Comparison of ENCODE assay signal across 1 cellular context in genomic region chr20:2133318-2134183, GRCh38.
TF ChIP-seq lines count a peak whose summit lies in the region.

No MANE protein-coding gene starts in this region.

TF ChIP-seq in H1, 55 proteins besides CTCF, POLR2A, EP300 and RAD21 (continued from another document):
- no peak for TF ChIP-seq CBX5 (IDR thresholded peaks at IDR 0.05; ENCODE audit: low read depth, low read length)
- no peak for TF ChIP-seq RNF2 (IDR thresholded peaks at IDR 0.05; ENCODE audit: borderline replicate concordance, low read depth, low read length, missing control alignments, poor library complexity, severe bottlenecking)
- TF ChIP-seq SP4 (IDR thresholded peaks at IDR 0.05; ENCODE audit: low read length): no peak
- TF ChIP-seq NRF1 (IDR thresholded peaks at IDR 0.05; ENCODE audit: low read depth, low read length): no peak
- TF ChIP-seq EGR1 (IDR thresholded peaks at IDR 0.05; ENCODE audit: borderline replicate concordance, low read depth, low read length): no peak
- TF ChIP-seq SP1 (IDR thresholded peaks at IDR 0.05; ENCODE audit: low read depth, low read length): no peak
- no peak for TF ChIP-seq SRF (IDR thresholded peaks at IDR 0.05; ENCODE audit: low read depth, low read length)
TF ChIP-seq in H1: peak in this region for 0.
